ENCODE assay signal across 8 cellular contexts in the genomic region with DNA sequence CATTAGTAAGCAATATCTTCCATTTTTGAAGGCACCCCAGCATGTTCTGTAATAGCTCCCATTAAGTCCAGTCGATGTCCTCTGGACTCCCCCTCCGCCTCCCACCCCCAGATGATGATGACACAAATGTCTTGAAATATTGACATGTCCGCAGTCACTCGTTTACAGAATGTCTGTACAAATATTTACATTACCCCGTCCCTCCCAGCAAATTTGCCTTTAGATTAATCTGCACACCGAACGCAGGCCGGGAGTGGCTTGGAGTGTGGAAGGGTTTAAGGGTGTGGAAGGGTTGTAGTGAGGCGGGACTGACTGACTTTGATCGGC. TPM values are rescaled to one million over a fixed set of nuclear protein-coding genes. Genes with fewer than 3 reads are reported as not detected.
DNase-seq lines count a peak whose midpoint lies in the region; ATAC-seq, FAIRE-seq and TF ChIP-seq lines count a peak whose summit lies in the region.

No MANE protein-coding gene starts in this region.

- H3K9ac ChIP-seq in NT2/D1 (ENCODE audit: insufficient read length, low read depth) (peak overlapping the region; percentile 90), endothelial cell of umbilical vein (replicated peaks; ENCODE audit: extremely low read depth, insufficient read depth, low read length) (peak overlapping the region; percentile 50)

- TF ChIP-seq CTCF in endothelial cell of umbilical vein (IDR thresholded peaks at IDR 0.05; ENCODE audit: extremely low read depth in 1 of 2, insufficient read depth in 1 of 2, low read depth in 1 of 2, low read length in 2 of 2) = no peak
- no peak for TF ChIP-seq CTCF in pancreas (IDR thresholded peaks at IDR 0.05)

- dilution Hi-C loops in endothelial cell of umbilical vein (cut with MboI; ENCODE audit: extremely low pct_ligation_motif_present, low sequenced_read_pairs) = no loop called here

- FAIRE-seq in endothelial cell of umbilical vein (lab: Jason Lieb, UNC) (no peak), pancreas (lab: Jason Lieb, UNC) (no peak)

- H3K36me3 ChIP-seq in NT2/D1 (ENCODE audit: insufficient read depth, insufficient read length, low read length) (peaks cover 2% of the 10 kb centered on the region), endothelial cell of umbilical vein (ENCODE audit: control insufficient read depth in 2 of 2, extremely low read depth in 1 of 2, insufficient read depth in 2 of 2, low read length in 2 of 2) (no peaks in the 10 kb centered on the region), pancreas (no peaks in the 10 kb centered on the region)

- no TSS peak for BruUV-seq in endothelial cell of umbilical vein (replicated peaks; lab: Mats Ljungman, UMichigan)

- no peaks in the 10 kb centered on the region for H4K20me1 ChIP-seq in endothelial cell of umbilical vein (replicated peaks; ENCODE audit: control insufficient read depth, extremely low read depth, insufficient read depth, low read length)

- POLR2A ChIA-PET in endothelial cell of umbilical vein (lab: Charles Lee) = no interaction called here

- no peaks in the 10 kb centered on the region for H3K4me1 ChIP-seq in NT2/D1 (ENCODE audit: insufficient read depth, insufficient read length)
- H3K4me1 ChIP-seq in endothelial cell of umbilical vein (ENCODE audit: control insufficient read depth, extremely low read depth, insufficient read depth, low read length) = peaks cover 8% of the 10 kb centered on the region
- H3K4me1 ChIP-seq in pancreas = peaks cover 0 to 6% (median 0%) of the 10 kb centered on the region in 3 donors

- H3K9me3 ChIP-seq in NT2/D1 (ENCODE audit: insufficient read depth, low read length) (no peaks in the 10 kb centered on the region), endothelial cell of umbilical vein (replicated peaks; ENCODE audit: control insufficient read depth, insufficient read depth, low read length) (no peaks in the 10 kb centered on the region), pancreas (no peaks in the 10 kb centered on the region)

- H3K27me3 ChIP-seq in NT2/D1 (ENCODE audit: insufficient read depth, insufficient read length) = peaks cover 32% of the 10 kb centered on the region
- H3K27me3 ChIP-seq in endothelial cell of umbilical vein (ENCODE audit: control insufficient read depth in 2 of 2, insufficient read depth in 2 of 2, low read length in 2 of 2) = peaks cover 11% of the 10 kb centered on the region in 2 experiments
- H3K27me3 ChIP-seq in pancreas = no peaks in the 10 kb centered on the region

- H3K4me2 ChIP-seq in endothelial cell of umbilical vein (ENCODE audit: insufficient read depth, low read length) = peak overlapping the region; percentile 82

- H3K4me3 ChIP-seq in NT2/D1 (ENCODE audit: insufficient read length, low read depth) (peak overlapping the region; percentile 84), endothelial cell of umbilical vein (replicated peaks in 1 of 3; ENCODE audit: insufficient read depth in 1 of 3, low read depth in 1 of 3, low read length in 3 of 3) (peak overlapping the region; percentile 48 to 79 (median 73)), pancreas (peak overlapping the region; percentile 55 to 97 (median 76))

- H3K79me2 ChIP-seq in endothelial cell of umbilical vein (ENCODE audit: control insufficient read depth, insufficient read depth, low read length) = no peaks in the 10 kb centered on the region

- DNase-seq in COR-L47 (lab: John Stamatoyannopoulos, UW) (peak; percentile 49), NT2/D1 (ENCODE audit: low read depth, low spot score) (no peak), endothelial cell of umbilical vein (ENCODE audit: low read depth, low spot score) (no peak), pancreas (no peak)

- H2AFZ ChIP-seq in endothelial cell of umbilical vein (ENCODE audit: low read depth, low read length) = peak overlapping the region; percentile 97

- WGBS in pancreas, 2 donors = 5 to 6% methylated on average over 10 of the region's 10 CpGs

- ATAC-seq in pancreas (peak in 2 of 4 donors; percentile 26 to 27), HG03095 (IDR thresholded peaks at IDR 0.05; ENCODE audit: unreplicated experiment) (no peak), GM21717 (IDR thresholded peaks at IDR 0.05; ENCODE audit: unreplicated experiment) (no peak), HG02678 (IDR thresholded peaks at IDR 0.05; ENCODE audit: unreplicated experiment) (no peak), HG03520 (IDR thresholded peaks at IDR 0.05; ENCODE audit: unreplicated experiment) (no peak)

- H3K9me1 ChIP-seq in endothelial cell of umbilical vein (replicated peaks; ENCODE audit: control insufficient read depth, extremely low read depth, insufficient read depth, low read length) = no peaks in the 10 kb centered on the region

- no peak for TF ChIP-seq POLR2A in endothelial cell of umbilical vein (IDR thresholded peaks at IDR 0.05; ENCODE audit: low read depth, low read length)

- H3K27ac ChIP-seq in endothelial cell of umbilical vein (ENCODE audit: insufficient read depth, low read depth, low read length) = no peak overlapping the region
- peak overlapping the region; percentile 67 to 89 (median 78) for H3K27ac ChIP-seq in pancreas

- CTCF ChIA-PET in endothelial cell of umbilical vein (lab: Charles Lee) = no interaction called here

- intact Hi-C loops in endothelial cell of umbilical vein (cut with micrococcal nuclease) = no loop called here
- intact Hi-C loops in pancreas (cut with DNase I) = no loop called here

TF ChIP-seq in endothelial cell of umbilical vein, 7 proteins besides CTCF, POLR2A, EP300 and RAD21:
- TF ChIP-seq EZH2 (IDR thresholded peaks at IDR 0.05; ENCODE audit: borderline replicate concordance, low read depth, low read length, severe bottlenecking) (no peak), FOS (IDR thresholded peaks at IDR 0.05; ENCODE audit: borderline replicate concordance, insufficient read depth, low read length) (no peak), GATA2 (IDR thresholded peaks at IDR 0.05; ENCODE audit: insufficient read depth, insufficient read length, low read depth, low read length) (no peak), MYC (IDR thresholded peaks at IDR 0.05; ENCODE audit: low read depth, low read length) (no peak), POLR2AphosphoS5 (IDR thresholded peaks at IDR 0.05; ENCODE audit: insufficient read depth, low read depth, low read length) (no peak), JUN (IDR thresholded peaks at IDR 0.05; ENCODE audit: borderline replicate concordance, insufficient read depth, insufficient read length, low read depth) (no peak)
- TF ChIP-seq, protein P1, sequence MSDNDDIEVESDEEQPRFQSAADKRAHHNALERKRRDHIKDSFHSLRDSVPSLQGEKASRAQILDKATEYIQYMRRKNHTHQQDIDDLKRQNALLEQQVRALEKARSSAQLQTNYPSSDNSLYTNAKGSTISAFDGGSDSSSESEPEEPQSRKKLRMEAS (IDR thresholded peaks at IDR 0.05; ENCODE audit: insufficient read depth, insufficient read length) = no peak
TF ChIP-seq in endothelial cell of umbilical vein: peak in this region for 0.

RNA-seq across cellular contexts. Expression of a gene that starts 0.9 kb away (rescaled TPM):
- 2.3 TPM in 2 replicates for total RNA-seq in endothelial cell of umbilical vein
- polyA plus RNA-seq in endothelial cell of umbilical vein = 1.5 and 1.6 TPM in 2 replicates
- 2.3 and 2.4 TPM in 2 replicates for polyA plus RNA-seq in endothelial cell of umbilical vein (2011; cell fraction: cytosol; rRNA removed)
- 4.2 and 5.1 TPM in 2 replicates for polyA plus RNA-seq in endothelial cell of umbilical vein (2011; cell fraction: nucleus; rRNA removed)
- polyA plus RNA-seq in endothelial cell of umbilical vein (2012) = 6.1 and 6.7 TPM in 2 replicates
- 2.8 and 3.1 TPM in 2 replicates for polyA minus RNA-seq in endothelial cell of umbilical vein
- polyA minus RNA-seq in endothelial cell of umbilical vein (2011; cell fraction: cytosol; rRNA and poly(A)+ RNA removed) = 2.0 TPM
- 7.1 and 10.0 TPM in 2 replicates for polyA minus RNA-seq in endothelial cell of umbilical vein (2011; cell fraction: nucleus; rRNA and poly(A)+ RNA removed)
- 1 to 10 TPM in 2 of 6 donors, under 1 TPM in 4; 0.58 to 1.2 (median 0.79) TPM for total RNA-seq in pancreas
- polyA plus RNA-seq in pancreas = 1 to 10 TPM in 1 of 2 donors, under 1 TPM in 1; 0.30 to 1.4 TPM
